9 cellular contexts compared by ENCODE assay signal in the genomic region with DNA sequence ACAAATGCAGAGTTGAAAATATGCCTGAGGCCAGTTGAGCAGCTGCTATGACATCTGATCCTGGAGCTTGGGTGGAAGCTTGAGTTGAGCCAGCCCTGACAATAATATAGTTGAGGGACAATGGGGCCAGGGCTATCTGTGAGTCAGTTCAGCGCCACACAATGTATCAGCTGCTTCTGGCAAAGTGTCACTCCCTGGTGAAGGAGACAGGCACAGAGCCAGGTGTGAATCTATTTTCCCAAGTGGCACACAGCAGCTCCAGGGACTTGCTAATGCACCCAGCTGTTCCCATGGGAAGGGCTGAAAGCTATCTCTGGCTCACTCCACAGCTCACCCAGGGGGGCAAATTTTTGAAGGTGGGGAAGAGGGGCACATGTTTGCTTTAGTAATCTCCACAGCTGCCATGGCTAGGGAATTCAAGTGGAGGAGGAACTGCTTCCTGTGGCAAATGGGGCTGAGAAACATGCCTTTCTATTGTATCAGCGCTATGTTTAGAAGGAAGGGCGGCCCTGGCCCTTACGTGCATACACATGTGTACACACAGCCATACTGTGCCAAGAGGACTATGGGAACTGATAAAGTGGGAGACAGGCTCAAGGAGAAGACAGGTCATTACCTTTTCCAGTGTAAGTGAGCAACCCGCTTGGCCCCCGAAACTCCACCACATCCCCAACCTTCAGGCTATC. TPM values are rescaled to one million over a fixed set of nuclear protein-coding genes. Genes with fewer than 3 reads are reported as not detected.
DNase-seq lines count a peak whose midpoint lies in the region; ATAC-seq and TF ChIP-seq lines count a peak whose summit lies in the region.
"Had no signal": no experiment of that assay in that cellular context is flagged by ENCODE, and none has a peak within 500 bp of the region (broad histone marks: within the 10 kb centered on the region; RNA-seq: fewer than 3 reads in every experiment).

No MANE protein-coding gene starts in this region.

- H3K36me3 Mint-ChIP-seq in neural crest cell (ENCODE audit: low read depth) = no peaks in the 10 kb centered on the region

- no peaks in the 10 kb centered on the region for H4K20me1 ChIP-seq in OCI-LY7 (ENCODE audit: insufficient read depth, low read length)

- no peaks in the 10 kb centered on the region for H3K9me3 ChIP-seq in OCI-LY7 (ENCODE audit: low read length)

- peaks cover 4% of the 10 kb centered on the region for H3K27me3 Mint-ChIP-seq in neural crest cell (ENCODE audit: low read depth)

- H2AFZ ChIP-seq in OCI-LY7 (ENCODE audit: low read length) = no peak overlapping the region

- intact Hi-C loops in OCI-LY7 (cut with micrococcal nuclease; ENCODE audit: unreplicated experiment) = no loop called here

- H3K36me3 ChIP-seq in OCI-LY7 (ENCODE audit: insufficient read depth, low read length) = peaks cover 5% of the 10 kb centered on the region; the same call in 1 of the 2 replicates

- no TSS peak for BruUV-seq in OCI-LY7 (replicated peaks; lab: Mats Ljungman, UMichigan)

- CTCF ChIA-PET in OCI-LY7 (lab: Charles Lee; ENCODE audit: unreplicated experiment) = no interaction called here

- H3K27ac ChIP-seq in OCI-LY7 (ENCODE audit: low read depth, low read length, poor library complexity, severe bottlenecking) = no peak overlapping the region

- peak overlapping the region; percentile 86 for H3K4me3 Mint-ChIP-seq in neural crest cell

- no peaks in the 10 kb centered on the region for H3K9me2 ChIP-seq in OCI-LY7 (ENCODE audit: insufficient read depth, low read length)

- DNase-seq in EL (peak; percentile 45), NCI-H2107 (lab: John Stamatoyannopoulos, UW) (peak; percentile 97), cardiac fibroblast (ENCODE audit: low read depth in 2 of 2) (peak; percentile 59 to 78), neural crest cell (ENCODE audit: low read depth, low spot score) (no peak), OCI-LY7 (ENCODE audit: low spot score) (no peak)
- no peak for DNase-seq in stimulated activated CD4-positive, alpha-beta T cell treated with anti-CD3 and anti-CD28 coated beads, Interleukin-4, amount 100 ng/mL, for 1 hour
- no peak for DNase-seq in stimulated activated naive CD8-positive, alpha-beta T cell treated with anti-CD3 and anti-CD28 coated beads, Interleukin-15, Interleukin-2, amounts not matched to agents 100 U/mL and 50 U/mL, for 24 hours
- DNase-seq: stimulated activated CD4-positive, alpha-beta T cell treated with anti-CD3 and anti-CD28 coated beads, Interleukin-4, amount 100 ng/mL, for 4 hours had no signal

- no peak overlapping the region for H3K27ac Mint-ChIP-seq in neural crest cell (ENCODE audit: unreplicated experiment)

- H3K4me1 ChIP-seq in OCI-LY7 (ENCODE audit: insufficient read depth, low read length, poor library complexity, severe bottlenecking) = peaks cover 29% of the 10 kb centered on the region

- peaks cover 24% of the 10 kb centered on the region for H3K4me1 Mint-ChIP-seq in neural crest cell

- no peak overlapping the region for H3K4me2 ChIP-seq in OCI-LY7 (ENCODE audit: low read length)

- POLR2A ChIA-PET in OCI-LY7 (lab: Charles Lee) = interaction anchor here (0.6 to 1.1 kb wide), 2 partner anchors 42 to 129 kb away, joined by 3 to 5 read pairs; partner anchors contain the start of gene TMEM183A

- no peak for ATAC-seq in stimulated activated naive CD8-positive, alpha-beta T cell treated with anti-CD3 and anti-CD28 coated beads, Interleukin-15, Interleukin-2, amounts not matched to agents 100 U/mL and 50 U/mL, for 24 hours
- no peak for ATAC-seq in GM19324 (IDR thresholded peaks at IDR 0.05; ENCODE audit: low FRiP score, unreplicated experiment)

- no peaks in the 10 kb centered on the region for H3K79me2 ChIP-seq in OCI-LY7 (ENCODE audit: insufficient read depth, low read depth, low read length)

- H3K4me3 ChIP-seq in cardiac fibroblast (replicated peaks in 1 of 2; ENCODE audit: low read depth in 2 of 2, low read length in 2 of 2) (no peak overlapping the region), OCI-LY7 (ENCODE audit: low read depth, low read length, poor library complexity, severe bottlenecking) (no peak overlapping the region)

- H3K9me3 Mint-ChIP-seq in neural crest cell = no peaks in the 10 kb centered on the region

- TF ChIP-seq CTCF in cardiac fibroblast (IDR thresholded peaks at IDR 0.05; ENCODE audit: low read depth, low read length) (no peak), neural crest cell (conservative IDR thresholded peaks at IDR 0.05) (no peak), OCI-LY7 (conservative IDR thresholded peaks at IDR 0.05; ENCODE audit: low read length) (no peak)

RNA-seq across cellular contexts. Expression of gene CYB5R1, which starts 2.2 kb away (rescaled TPM):
- 25.5 and 26.3 TPM in 2 replicates for total RNA-seq in neural crest cell
- total RNA-seq in OCI-LY7 (2014; rRNA removed; shearing (Covaris generic)) = 12.8 and 14.5 TPM in 2 replicates
- total RNA-seq in OCI-LY7 (2022) = 19.3 and 22.2 TPM in 2 replicates

RNA-seq across cellular contexts. Expression of gene ADIPOR1, which starts 6.8 kb away (rescaled TPM):
- total RNA-seq in neural crest cell = 40.4 and 42.1 TPM in 2 replicates
- total RNA-seq in OCI-LY7 (2014; rRNA removed; shearing (Covaris generic)) = 49.4 and 55.2 TPM in 2 replicates
- 55.0 and 57.4 TPM in 2 replicates for total RNA-seq in OCI-LY7 (2022)

RNA-seq across cellular contexts. Expression of gene KLHL12, which starts 37.9 kb away (rescaled TPM):
- total RNA-seq in neural crest cell = 30.6 and 36.0 TPM in 2 replicates
- total RNA-seq in OCI-LY7 (2014; rRNA removed; shearing (Covaris generic)) = 33.9 and 35.7 TPM in 2 replicates
- total RNA-seq in OCI-LY7 (2022) = 46.2 and 46.5 TPM in 2 replicates

RNA-seq across cellular contexts. Expression of gene TMEM183A, which starts 42.3 kb away (rescaled TPM):
- total RNA-seq in neural crest cell (76.5 and 81.5 TPM in 2 replicates), OCI-LY7 (2022) (75.5 and 83.9 TPM in 2 replicates)
- total RNA-seq in OCI-LY7 (2014; rRNA removed; shearing (Covaris generic)) = 92.4 and 99.3 TPM in 2 replicates

Comparison
In these comparisons a context has a peak if more than half of its experiments do, and no peak if none do; other contexts are left out.
1. DNase-seq: peak in EL (single experiment), NCI-H2107 (single experiment) and cardiac fibroblast (2 of 2); none in neural crest cell (single experiment), stimulated activated CD4-positive, alpha-beta T cell treated with anti-CD3 and anti-CD28 coated beads, Interleukin-4, amount 100 ng/mL, for 1 hour (single experiment), OCI-LY7 (single experiment) and stimulated activated naive CD8-positive, alpha-beta T cell treated with anti-CD3 and anti-CD28 coated beads, Interleukin-15, Interleukin-2, amounts not matched to agents 100 U/mL and 50 U/mL, for 24 hours (single experiment).